19 cellular contexts compared by ENCODE assay signal in the genomic region with DNA sequence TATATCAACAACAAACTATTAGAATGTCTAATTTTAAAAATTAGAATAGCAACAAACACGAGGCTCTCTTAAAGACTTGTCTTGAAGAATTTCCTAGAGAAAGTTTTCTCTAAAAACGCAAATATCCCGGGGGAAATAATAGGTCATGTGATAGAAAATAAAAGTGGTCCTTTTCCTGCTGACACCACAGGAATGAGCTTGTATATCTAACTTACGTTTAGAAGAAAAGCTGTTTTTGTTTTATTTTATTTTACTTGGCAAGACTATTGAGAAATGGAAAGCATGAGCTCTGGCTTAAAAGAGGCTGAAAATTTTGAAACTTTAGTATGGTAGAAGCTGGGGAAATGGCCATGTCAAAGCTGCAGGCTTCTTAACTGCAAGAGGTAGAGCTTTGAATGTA.
DNase-seq lines count a peak whose midpoint lies in the region; ATAC-seq, FAIRE-seq and TF ChIP-seq lines count a peak whose summit lies in the region.
"Had no signal": no experiment of that assay in that cellular context is flagged by ENCODE, and none has a peak within 500 bp of the region (broad histone marks: within the 10 kb centered on the region; RNA-seq: fewer than 3 reads in every experiment).

No MANE protein-coding gene starts in this region.

- no peaks in the 10 kb centered on the region for H3K27me3 ChIP-seq in trophoblast cell (ENCODE audit: insufficient read depth, low read length)
- H3K27me3 ChIP-seq: BE2C had no signal

- TF ChIP-seq CTCF in astrocyte of the cerebellum (IDR thresholded peaks at IDR 0.05; ENCODE audit: low read depth, low read length, missing control alignments) = no peak
- TF ChIP-seq CTCF in mesothelial cell of epicardium (IDR thresholded peaks at IDR 0.05; ENCODE audit: unreplicated experiment) = no peak

- FAIRE-seq in frontal cortex (lab: Jason Lieb, UNC) = no peak
- FAIRE-seq: A549, GM12892, HepG2, HTR-8/SVneo had no signal

- H3K79me2 ChIP-seq in trophoblast cell (ENCODE audit: control insufficient read depth, insufficient read depth, low read length, poor library complexity) = no peaks in the 10 kb centered on the region

- H4K91ac ChIP-seq in trophoblast cell (ENCODE audit: low read depth, low read length) = no peak overlapping the region

- H3K79me1 ChIP-seq in trophoblast cell (ENCODE audit: low read length) = no peaks in the 10 kb centered on the region

- H2AK5ac ChIP-seq in trophoblast cell (ENCODE audit: low read length) = no peak overlapping the region

- no peak overlapping the region for H3K4me3 Mint-ChIP-seq in mesothelial cell of epicardium
- no peak overlapping the region for H3K4me3 Mint-ChIP-seq in stimulated activated naive B cell treated with anti-CD40 and anti-IgM and Interleukin-4, amounts not matched to agents 10 μg/mL and 1 μg/mL and 100 μg/mL, for 72 hours
- H3K4me3 Mint-ChIP-seq: CD4-positive, alpha-beta memory T cell; HFFc6 had no signal

- no peak overlapping the region for H3K9ac ChIP-seq in trophoblast cell (ENCODE audit: low read length)

- no peak overlapping the region for H2BK5ac ChIP-seq in trophoblast cell (ENCODE audit: low read depth, low read length, poor library complexity)

- H3K4me2 ChIP-seq in trophoblast cell (ENCODE audit: low read length) = no peak overlapping the region
- H3K4me2 ChIP-seq: A549 had no signal

- no peak overlapping the region for H2BK120ac ChIP-seq in trophoblast cell (ENCODE audit: insufficient read depth, low read length, poor library complexity)

- H3K9me3 ChIP-seq in trophoblast cell (ENCODE audit: insufficient read depth, low read depth, low read length) = no peaks in the 10 kb centered on the region
- H3K9me3 ChIP-seq: A549, BE2C had no signal

- no peak overlapping the region for H3K23ac ChIP-seq in trophoblast cell (ENCODE audit: low read length)

- no peak overlapping the region for H4K12ac ChIP-seq in trophoblast cell (ENCODE audit: low read depth, low read length)

- peaks cover 42% of the 10 kb centered on the region for H3K4me1 Mint-ChIP-seq in mesothelial cell of epicardium
- no peaks in the 10 kb centered on the region for H3K4me1 Mint-ChIP-seq in stimulated activated naive B cell treated with anti-CD40 and anti-IgM and Interleukin-4, amounts not matched to agents 10 μg/mL and 1 μg/mL and 100 μg/mL, for 72 hours
- H3K4me1 Mint-ChIP-seq: CD4-positive, alpha-beta memory T cell had no signal

- H3K27ac ChIP-seq in trophoblast cell (ENCODE audit: low read depth, low read length) = no peak overlapping the region
- H3K27ac ChIP-seq: A549, C4-2B had no signal

- H4K8ac ChIP-seq in trophoblast cell (ENCODE audit: low read depth, low read length) = no peak overlapping the region

- no peaks in the 10 kb centered on the region for H3K27me3 Mint-ChIP-seq in mesothelial cell of epicardium (ENCODE audit: low read depth)
- no peaks in the 10 kb centered on the region for H3K27me3 Mint-ChIP-seq in stimulated activated naive B cell treated with anti-CD40 and anti-IgM and Interleukin-4, amounts not matched to agents 10 μg/mL and 1 μg/mL and 100 μg/mL, for 72 hours

- H3K36me3 ChIP-seq in trophoblast cell (ENCODE audit: control insufficient read depth in 1 of 2, insufficient read depth in 2 of 2, low read length in 2 of 2) = no peaks in the 10 kb centered on the region
- H3K36me3 ChIP-seq: BE2C had no signal

- peaks cover 3% of the 10 kb centered on the region for H3K9me3 Mint-ChIP-seq in mesothelial cell of epicardium
- no peaks in the 10 kb centered on the region for H3K9me3 Mint-ChIP-seq in stimulated activated naive B cell treated with anti-CD40 and anti-IgM and Interleukin-4, amounts not matched to agents 10 μg/mL and 1 μg/mL and 100 μg/mL, for 72 hours

- no peak overlapping the region for H3K4ac ChIP-seq in trophoblast cell (ENCODE audit: low read depth, low read length)

- in situ Hi-C loops in astrocyte of the cerebellum (cut with HindIII; ENCODE audit: low sequenced_read_pairs) = no loop called here

- WGBS in trophoblast cell (ENCODE audit: extremely low coverage, insufficient coverage, insufficient read length) = no CpG with 5 or more reads among the region's 4 CpGs

- no peak overlapping the region for H3K18ac ChIP-seq in trophoblast cell (ENCODE audit: low read length)

- no peaks in the 10 kb centered on the region for H3K4me1 ChIP-seq in trophoblast cell (ENCODE audit: control insufficient read depth in 1 of 2, insufficient read depth in 2 of 2, low read length in 2 of 2)
- H3K4me1 ChIP-seq: A549, BE2C had no signal

- ATAC-seq in stimulated activated naive B cell treated with anti-CD40 and anti-IgM and Interleukin-4, amounts not matched to agents 10 μg/mL and 1 μg/mL and 100 μg/mL, for 72 hours (replicated peaks) = no peak
- ATAC-seq: A549, HepG2 had no signal

- H2AFZ ChIP-seq in trophoblast cell (ENCODE audit: insufficient read depth, low read length, poor library complexity) = no peak overlapping the region

- no peak overlapping the region for H2BK12ac ChIP-seq in trophoblast cell (ENCODE audit: low read length)

- DNase-seq in astrocyte of the cerebellum (ENCODE audit: low read depth) (peak; percentile 5), fibroblast of gingiva (ENCODE audit: low read depth) (peak; percentile 14), mesothelial cell of epicardium (ENCODE audit: low spot score in 2 of 2, unreplicated experiment in 2 of 2) (no peak), frontal cortex (ENCODE audit: low spot score in 2 of 2) (no peak), D341Med (ENCODE audit: low spot score) (no peak), trophoblast cell (no peak)
- DNase-seq in stimulated activated naive B cell treated with anti-CD40 and anti-IgM and Interleukin-4, amounts not matched to agents 10 μg/mL and 1 μg/mL and 100 μg/mL, for 72 hours = no peak
- DNase-seq: BE2C; CD4-positive, alpha-beta memory T cell; COR-L47; DND-41; GDM1; HCEC 1CT; HFFc6 had no signal

- no peak overlapping the region for H3K14ac ChIP-seq in trophoblast cell (ENCODE audit: low read length)

- H3K36me3 Mint-ChIP-seq in mesothelial cell of epicardium = peaks cover 2% of the 10 kb centered on the region
- H3K36me3 Mint-ChIP-seq in stimulated activated naive B cell treated with anti-CD40 and anti-IgM and Interleukin-4, amounts not matched to agents 10 μg/mL and 1 μg/mL and 100 μg/mL, for 72 hours = no peaks in the 10 kb centered on the region
- H3K36me3 Mint-ChIP-seq: CD4-positive, alpha-beta memory T cell had no signal

- H3K27ac Mint-ChIP-seq in mesothelial cell of epicardium = peak overlapping the region; percentile 75
- H3K27ac Mint-ChIP-seq in stimulated activated naive B cell treated with anti-CD40 and anti-IgM and Interleukin-4, amounts not matched to agents 10 μg/mL and 1 μg/mL and 100 μg/mL, for 72 hours = no peak overlapping the region
- H3K27ac Mint-ChIP-seq: CD4-positive, alpha-beta memory T cell; HFFc6 had no signal

- no peak overlapping the region for H3K4me3 ChIP-seq in astrocyte of the cerebellum (ENCODE audit: low read depth, low read length)
- H3K4me3 ChIP-seq in trophoblast cell (ENCODE audit: low read depth, low read length) = no peak overlapping the region
- H3K4me3 ChIP-seq: A549 had no signal

Comparison
In these comparisons a context has a peak if more than half of its experiments do, and no peak if none do; other contexts are left out.
1. DNase-seq: peak in astrocyte of the cerebellum (single experiment) and fibroblast of gingiva (single experiment); none in mesothelial cell of epicardium (0 of 2), frontal cortex (0 of 2), stimulated activated naive B cell treated with anti-CD40 and anti-IgM and Interleukin-4, amounts not matched to agents 10 μg/mL and 1 μg/mL and 100 μg/mL, for 72 hours (single experiment), D341Med (single experiment) and trophoblast cell (0 of 2).